In the genomic region with DNA sequence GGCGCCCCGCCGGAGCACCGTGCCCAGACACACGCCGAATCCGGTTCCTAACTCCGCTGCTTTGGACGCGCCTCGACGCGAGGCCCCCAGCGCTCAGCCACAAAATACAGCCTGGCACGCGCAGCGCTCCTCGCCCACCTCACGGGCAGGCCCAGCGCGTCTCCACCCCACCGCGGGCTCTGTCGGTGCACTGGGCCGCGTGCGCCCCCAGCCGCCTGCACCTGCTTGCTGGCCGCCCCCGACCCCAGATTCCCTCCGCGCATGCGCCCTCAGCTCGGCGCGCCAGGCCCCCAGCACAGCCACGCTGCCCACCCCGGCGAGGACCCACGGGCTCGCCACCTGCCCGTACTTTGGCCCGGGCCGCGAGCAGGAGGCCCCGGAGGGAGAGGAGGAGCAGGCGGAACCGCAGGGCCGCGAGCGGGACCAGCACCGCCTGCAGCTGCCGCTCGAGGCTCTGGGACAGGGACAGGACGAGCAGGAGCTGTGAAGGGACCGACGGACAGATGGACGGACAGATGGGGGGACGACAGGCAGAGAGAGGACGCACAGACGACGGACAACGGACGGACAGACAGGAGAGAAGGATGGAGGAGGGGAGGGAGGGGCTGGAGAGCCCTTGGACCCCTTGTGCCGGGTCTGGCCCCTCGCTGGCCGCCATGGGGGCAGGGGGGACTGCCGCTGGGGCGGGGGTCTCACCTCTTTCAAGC, we compare ENCODE assay signal across 12 cellular contexts. TPM values are rescaled to one million over a fixed set of nuclear protein-coding genes. Genes with fewer than 3 reads are reported as not detected.
DNase-seq lines count a peak whose midpoint lies in the region; ATAC-seq and TF ChIP-seq lines count a peak whose summit lies in the region.
"Had no signal": no experiment of that assay in that cellular context is flagged by ENCODE, and none has a peak within 500 bp of the region (broad histone marks: within the 10 kb centered on the region; RNA-seq: fewer than 3 reads in every experiment).

No MANE protein-coding gene starts in this region.

- no peak overlapping the region for H2AFZ ChIP-seq in PC-9

- DNase-seq in PC-9 (no peak), endodermal cell (peak; percentile 74), ovary (no peak), SK-N-DZ (ENCODE audit: low spot score) (no peak)
- DNase-seq: activated CD4-positive, alpha-beta memory T cell treated with anti-CD3 and anti-CD28 coated beads, Interleukin-2, amount 10 ng/mL, durations not matched to agents 7 days and 5 days; caudate nucleus; GDM1 had no signal

- ATAC-seq in HG02885 (IDR thresholded peaks at IDR 0.05; ENCODE audit: poor library complexity, unreplicated experiment) (no peak), HG02938 (IDR thresholded peaks at IDR 0.05; ENCODE audit: unreplicated experiment) (no peak), HG03159 (IDR thresholded peaks at IDR 0.05; ENCODE audit: unreplicated experiment) (no peak)
- ATAC-seq: Right ventricle myocardium inferior had no signal

- no peak overlapping the region for H3K27ac Mint-ChIP-seq in endodermal cell
- H3K27ac Mint-ChIP-seq: activated CD4-positive, alpha-beta memory T cell treated with anti-CD3 and anti-CD28 coated beads, Interleukin-2, amount 10 ng/mL, durations not matched to agents 7 days and 5 days had no signal

- 70 to 81% methylated on average over 43 to 69 of the region's 69 CpGs for WGBS in endodermal cell (ENCODE audit: insufficient coverage in 1 of 2, insufficient read length in 1 of 2), 2 experiments
- 32 to 50% (median 50%) methylated on average over 50 to 69 of the region's 69 CpGs for WGBS in ovary, 3 donors

- peaks cover 27% of the 10 kb centered on the region for H3K27me3 Mint-ChIP-seq in endodermal cell (ENCODE audit: insufficient read depth)

- H3F3A ChIP-seq in DOHH2 (ENCODE audit: control insufficient read depth, insufficient read depth): peaks cover 5% of the 10 kb centered on the region
- H3F3A ChIP-seq in PC-9 (ENCODE audit: insufficient read depth, low read depth): peaks cover 39% of the 10 kb centered on the region

- peaks cover 24% of the 10 kb centered on the region for H3K4me1 ChIP-seq in DOHH2 (ENCODE audit: control insufficient read depth, low read length)
- peaks cover 33% of the 10 kb centered on the region for H3K4me1 ChIP-seq in PC-9 (replicated peaks; ENCODE audit: insufficient read depth)
- no peaks in the 10 kb centered on the region for H3K4me1 ChIP-seq in endodermal cell (ENCODE audit: control insufficient read depth, insufficient read depth, low read length)
- H3K4me1 ChIP-seq in ovary (ENCODE audit: insufficient read depth): peaks cover 4% of the 10 kb centered on the region

- no peak for TF ChIP-seq POLR2A in ovary (IDR thresholded peaks at IDR 0.05)

- H4K20me1 ChIP-seq in DOHH2 (ENCODE audit: control insufficient read depth, insufficient read depth, low read depth, low read length) (no peaks in the 10 kb centered on the region), PC-9 (ENCODE audit: insufficient read depth) (no peaks in the 10 kb centered on the region)

- peak overlapping the region; percentile 63 for H3K4me3 Mint-ChIP-seq in endodermal cell

- H3K79me2 ChIP-seq in DOHH2 (ENCODE audit: control insufficient read depth, low read length) (no peaks in the 10 kb centered on the region), PC-9 (ENCODE audit: low read depth) (no peaks in the 10 kb centered on the region)

- H3K36me3 Mint-ChIP-seq in endodermal cell (ENCODE audit: low read depth): peaks cover 29% of the 10 kb centered on the region

- TF ChIP-seq EP300 in ovary (IDR thresholded peaks at IDR 0.05): no peak

- H3K9me3 ChIP-seq in DOHH2 (ENCODE audit: control insufficient read depth, insufficient read depth, low read length): peaks cover 10% of the 10 kb centered on the region; the same call in 1 of the 2 replicates
- H3K9me3 ChIP-seq in PC-9 (ENCODE audit: insufficient read depth, low read depth): no peaks in the 10 kb centered on the region
- no peaks in the 10 kb centered on the region for H3K9me3 ChIP-seq in endodermal cell (ENCODE audit: control insufficient read depth, low read length)
- no peaks in the 10 kb centered on the region for H3K9me3 ChIP-seq in ovary

- H3K9me2 ChIP-seq in DOHH2 (replicated peaks; ENCODE audit: control insufficient read depth, low read length) (no peaks in the 10 kb centered on the region), PC-9 (ENCODE audit: insufficient read depth) (no peaks in the 10 kb centered on the region)

- H3K4me3 ChIP-seq in DOHH2 (ENCODE audit: low read length) (peak overlapping the region; percentile 48), PC-9 (peak overlapping the region; percentile 79; the same call in 1 of the 2 replicates), endodermal cell (ENCODE audit: low read length) (no peak overlapping the region), ovary (peak overlapping the region; percentile 40)

- H3K36me3 ChIP-seq in DOHH2 (ENCODE audit: control insufficient read depth, low read length) (peaks cover 4% of the 10 kb centered on the region; the same call in 1 of the 2 replicates), PC-9 (ENCODE audit: low read depth) (no peaks in the 10 kb centered on the region), endodermal cell (ENCODE audit: control insufficient read depth, insufficient read depth, low read length) (peaks cover 13% of the 10 kb centered on the region), ovary (no peaks in the 10 kb centered on the region)

- H3K4me1 Mint-ChIP-seq in endodermal cell: peaks cover 4% of the 10 kb centered on the region

- POLR2A ChIA-PET in PC-9 (lab: Charles Lee; ENCODE audit: unreplicated experiment): no interaction called here

- no peak overlapping the region for H3K27ac ChIP-seq in DOHH2 (ENCODE audit: low read depth, low read length)
- H3K27ac ChIP-seq in PC-9: no peak overlapping the region
- no peak overlapping the region for H3K27ac ChIP-seq in endodermal cell (ENCODE audit: low read depth, low read length)
- no peak overlapping the region for H3K27ac ChIP-seq in ovary

- no peak for TF ChIP-seq CTCF in DOHH2 (IDR thresholded peaks at IDR 0.05; ENCODE audit: low read depth, low read length, poor library complexity, severe bottlenecking)
- no peak for TF ChIP-seq CTCF in PC-9 (conservative IDR thresholded peaks at IDR 0.05)
- TF ChIP-seq CTCF in endodermal cell (conservative IDR thresholded peaks at IDR 0.05): no peak
- no peak for TF ChIP-seq CTCF in ovary (IDR thresholded peaks at IDR 0.05)

- H3K4me2 ChIP-seq in DOHH2 (ENCODE audit: low read length): peak overlapping the region; percentile 57
- peak overlapping the region; percentile 84 for H3K4me2 ChIP-seq in PC-9

- no peaks in the 10 kb centered on the region for H3K9me3 Mint-ChIP-seq in endodermal cell
- H3K9me3 Mint-ChIP-seq: activated CD4-positive, alpha-beta memory T cell treated with anti-CD3 and anti-CD28 coated beads, Interleukin-2, amount 10 ng/mL, durations not matched to agents 7 days and 5 days had no signal

- intact Hi-C loops in PC-9 (cut with micrococcal nuclease; ENCODE audit: unreplicated experiment): loop anchor here (5.0 kb wide), 1 partner anchor 37 kb away; no protein-coding TSS in a partner anchor
- intact Hi-C loops in ovary (cut with DNase I): no loop called here

- no peak overlapping the region for H3K9ac ChIP-seq in endodermal cell (ENCODE audit: extremely low read depth, low read length, poor library complexity, severe bottlenecking)

- CTCF ChIA-PET in PC-9 (lab: Charles Lee): no interaction called here

- BruUV-seq in PC-9 (replicated peaks; lab: Mats Ljungman, UMichigan): TSS peak; percentile 15

- H3K27me3 ChIP-seq in DOHH2 (ENCODE audit: control insufficient read depth, low read length): peaks cover 8% of the 10 kb centered on the region
- H3K27me3 ChIP-seq in PC-9 (ENCODE audit: insufficient read depth, low read depth): no peaks in the 10 kb centered on the region
- H3K27me3 ChIP-seq in endodermal cell (ENCODE audit: control insufficient read depth, insufficient read depth, low read length, poor library complexity, severe bottlenecking): no peaks in the 10 kb centered on the region
- no peaks in the 10 kb centered on the region for H3K27me3 ChIP-seq in ovary

RNA-seq across cellular contexts. Expression of gene ANO8, which starts 5.4 kb away (rescaled TPM):
- total RNA-seq in PC-9 (2021) (11.4 and 15.1 TPM in 2 replicates), endodermal cell (10 to 100 TPM; 27.5 to 29.5 TPM), ovary (1 to 10 TPM; 2.0 to 8.9 (median 4.0) TPM)
- polyA plus RNA-seq in endodermal cell (2013, experiment 1 of 2): 34.7 TPM
- polyA plus RNA-seq in endodermal cell (2013, experiment 2 of 2): 29.8 TPM
- 1 to 10 TPM; 2.1 to 3.7 TPM for polyA plus RNA-seq in ovary
- polyA plus RNA-seq in SK-N-DZ (2014; cell fraction: cytosol; rRNA removed): 9.5 and 13.7 TPM in 2 replicates
- polyA plus RNA-seq in SK-N-DZ (2014; cell fraction: nucleus; rRNA removed): 36.9 and 54.0 TPM in 2 replicates

RNA-seq across cellular contexts. Expression of gene GTPBP3, which starts 8.1 kb away (rescaled TPM):
- total RNA-seq in PC-9 (2021) (48.8 and 50.7 TPM in 2 replicates), endodermal cell (10 to 100 TPM; 48.7 to 55.7 TPM), ovary (10 to 100 TPM; 11.4 to 22.9 (median 18.2) TPM)
- polyA plus RNA-seq in endodermal cell (2013, experiment 1 of 2): 34.1 TPM
- 33.4 TPM for polyA plus RNA-seq in endodermal cell (2013, experiment 2 of 2)
- 10 to 100 TPM in 1 of 2 donors, 1 to 10 TPM in 1; 4.5 to 11.6 TPM for polyA plus RNA-seq in ovary
- polyA plus RNA-seq in SK-N-DZ (2014; cell fraction: cytosol; rRNA removed): 66.6 and 71.1 TPM in 2 replicates
- polyA plus RNA-seq in SK-N-DZ (2014; cell fraction: nucleus; rRNA removed): 107 and 148 TPM in 2 replicates

RNA-seq across cellular contexts. Expression of gene DDA1, which starts 19.9 kb away (rescaled TPM):
- total RNA-seq in PC-9 (2021) (47.6 and 72.5 TPM in 2 replicates), endodermal cell (10 to 100 TPM; 36.9 to 42.3 TPM), ovary (10 to 100 TPM in 6 of 7 donors, 1 to 10 TPM in 1; 6.3 to 29.3 (median 18.6) TPM)
- 46.5 TPM for polyA plus RNA-seq in endodermal cell (2013, experiment 1 of 2)
- 62.7 TPM for polyA plus RNA-seq in endodermal cell (2013, experiment 2 of 2)
- polyA plus RNA-seq in ovary: 10 to 100 TPM; 29.1 to 32.6 TPM
- polyA plus RNA-seq in SK-N-DZ (2014; cell fraction: cytosol; rRNA removed): 44.1 and 49.6 TPM in 2 replicates
- polyA plus RNA-seq in SK-N-DZ (2014; cell fraction: nucleus; rRNA removed): 23.0 and 29.2 TPM in 2 replicates

RNA-seq across cellular contexts. Expression of gene MRPL34, which starts 23.5 kb away (rescaled TPM):
- total RNA-seq in PC-9 (2021): 64.8 and 70.8 TPM in 2 replicates
- total RNA-seq in endodermal cell: 10 to 100 TPM; 58.1 to 62.2 TPM
- polyA plus RNA-seq in endodermal cell (2013, experiment 1 of 2): 51.9 TPM
- 48.7 TPM for polyA plus RNA-seq in endodermal cell (2013, experiment 2 of 2)
- 10 to 100 TPM; 39.5 to 93.4 (median 53.4) TPM for total RNA-seq in ovary
- polyA plus RNA-seq in ovary: 10 to 100 TPM; 62.7 to 93.0 TPM
- 73.2 and 107 TPM in 2 replicates for polyA plus RNA-seq in SK-N-DZ (2014; cell fraction: cytosol; rRNA removed)
- polyA plus RNA-seq in SK-N-DZ (2014; cell fraction: nucleus; rRNA removed): 61.5 and 94.1 TPM in 2 replicates

RNA-seq across cellular contexts. Expression of gene ABHD8, which starts 26.0 kb away (rescaled TPM):
- total RNA-seq in PC-9 (2021): 32.2 and 37.5 TPM in 2 replicates
- 10 to 100 TPM; 11.6 to 21.1 TPM for total RNA-seq in endodermal cell
- 9.7 TPM for polyA plus RNA-seq in endodermal cell (2013, experiment 1 of 2)
- polyA plus RNA-seq in endodermal cell (2013, experiment 2 of 2): 10.2 TPM
- 10 to 100 TPM; 12.4 to 25.1 (median 19.1) TPM for total RNA-seq in ovary
- polyA plus RNA-seq in ovary: 10 to 100 TPM in 1 of 2 donors, under 1 TPM in 1; 0.55 to 15.3 TPM
- polyA plus RNA-seq in SK-N-DZ (2014; cell fraction: cytosol; rRNA removed): 20.4 and 20.5 TPM in 2 replicates
- polyA plus RNA-seq in SK-N-DZ (2014; cell fraction: nucleus; rRNA removed): 9.9 and 11.1 TPM in 2 replicates
